In genomic region chr15:57861039-57861638, GRCh38 we compare ENCODE assay signal across 8 cellular contexts.
DNase-seq lines count a peak whose midpoint lies in the region; ATAC-seq, FAIRE-seq and TF ChIP-seq lines count a peak whose summit lies in the region.

No MANE protein-coding gene starts in this region.

- peak; percentile 94 for FAIRE-seq in pancreas (lab: Jason Lieb, UNC)

- no peaks in the 10 kb centered on the region for H3K27me3 ChIP-seq in AG04450 (ENCODE audit: control insufficient read depth, insufficient read depth, low read length)
- H3K27me3 ChIP-seq in WERI-Rb-1 (ENCODE audit: insufficient read depth, low read depth, severe bottlenecking): no peaks in the 10 kb centered on the region
- H3K27me3 ChIP-seq in foreskin keratinocyte: no peaks in the 10 kb centered on the region
- H3K27me3 ChIP-seq in pancreas: no peaks in the 10 kb centered on the region
- no peaks in the 10 kb centered on the region for H3K27me3 ChIP-seq in MG63

- POLR2A ChIA-PET in AG04450 (lab: Yijun Ruan, JAX): interaction anchor here (0.6 kb wide), 1 partner anchor 232 kb away, joined by 5 read pairs; no protein-coding TSS in a partner anchor

- no peaks in the 10 kb centered on the region for H3K36me3 ChIP-seq in WERI-Rb-1
- no peaks in the 10 kb centered on the region for H3K36me3 ChIP-seq in pancreas
- H3K36me3 ChIP-seq in MG63: no peaks in the 10 kb centered on the region

- ATAC-seq in foreskin keratinocyte (no peak), pancreas (peak; percentile 48 to 81 (median 74)), GM21825 (IDR thresholded peaks at IDR 0.05; ENCODE audit: unreplicated experiment) (no peak)

- intact Hi-C loops in pancreas (cut with DNase I): loop anchor here in 2 of 3 donors (10.0 kb wide), 2 partner anchors 204 to 214 kb away; partner anchors contain the start of gene ALDH1A2 (in 1 of the 2)

- DNase-seq in AG04450 (ENCODE audit: low read depth, low spot score) (peak; percentile 44), GM04504 (ENCODE audit: low read depth) (peak; percentile 37), NCI-H2029 (lab: John Stamatoyannopoulos, UW) (peak; percentile 10), WERI-Rb-1 (peak; percentile 26), foreskin keratinocyte (peak in 1 of 2 donors; percentile 50), pancreas (peak in 1 of 6 donors; percentile 38), MG63 (no peak)

- H3K4me3 ChIP-seq in AG04450 (ENCODE audit: low read depth, low read length) (no peak overlapping the region), WERI-Rb-1 (ENCODE audit: low read depth, low read length) (no peak overlapping the region), pancreas (no peak overlapping the region), MG63 (no peak overlapping the region)

- H3K9me3 ChIP-seq in AG04450 (ENCODE audit: control insufficient read depth, insufficient read depth, low read length) (no peaks in the 10 kb centered on the region), WERI-Rb-1 (ENCODE audit: severe bottlenecking) (no peaks in the 10 kb centered on the region), pancreas (no peaks in the 10 kb centered on the region), MG63 (no peaks in the 10 kb centered on the region)

- 10 to 12% methylated on average over 6 of the region's 6 CpGs for WGBS in pancreas, 2 donors

- TF ChIP-seq CTCF in AG04450 (IDR thresholded peaks at IDR 0.05; ENCODE audit: low read depth, low read length) (peak; percentile 84), WERI-Rb-1 (IDR thresholded peaks at IDR 0.05; ENCODE audit: low read depth, low read length) (peak; percentile 48; the same call in 1 of the 2 replicates), foreskin keratinocyte (conservative IDR thresholded peaks at IDR 0.05) (peak; percentile 85), pancreas (IDR thresholded peaks at IDR 0.05) (peak; percentile 64 to 91 (median 84))

- H3K27ac ChIP-seq in AG04450 (ENCODE audit: low read depth, low read length) (no peak overlapping the region), WERI-Rb-1 (no peak overlapping the region), foreskin keratinocyte (no peak overlapping the region), pancreas (no peak overlapping the region)

- CTCF ChIA-PET in AG04450 (lab: Charles Lee): interaction anchor here (0.5 to 6.5 kb wide), 69 partner anchors 9 to 457 kb away, joined by 3 to 181 read pairs (median 5); partner anchors contain the start of genes ALDH1A2 and POLR2M

- H3K4me1 ChIP-seq in foreskin keratinocyte (peaks cover 4% of the 10 kb centered on the region), pancreas (no peaks in the 10 kb centered on the region)

Comparison
In these comparisons a context has a peak if more than half of its experiments do, and no peak if none do; other contexts are left out.
1. ATAC-seq: peak in pancreas (4 of 4); none in foreskin keratinocyte (single experiment) and GM21825 (single experiment).
2. Peak in every context shown above with its lines, with median percentiles within 50 percentile points of each other: CTCF ChIP-seq.